In genomic region chr1:167713330-167714081, GRCh38 we compare ENCODE assay signal across 7 cellular contexts. TPM values are rescaled to one million over a fixed set of nuclear protein-coding genes. Genes with fewer than 3 reads are reported as not detected.
DNase-seq lines count a peak whose midpoint lies in the region; ATAC-seq and TF ChIP-seq lines count a peak whose summit lies in the region.

No MANE protein-coding gene starts in this region.

- H3K27me3 Mint-ChIP-seq in chondrocyte (ENCODE audit: low read depth) (no peaks in the 10 kb centered on the region), mesothelial cell of epicardium (ENCODE audit: low read depth) (peaks cover 5% of the 10 kb centered on the region), type B pancreatic cell (peaks cover 28% of the 10 kb centered on the region)

- peak overlapping the region; percentile 79 for H3K27ac Mint-ChIP-seq in chondrocyte (ENCODE audit: unreplicated experiment)
- H3K27ac Mint-ChIP-seq in mesothelial cell of epicardium: peak overlapping the region; percentile 38
- H3K27ac Mint-ChIP-seq in type B pancreatic cell: peak overlapping the region; percentile 92

- peak overlapping the region; percentile 52 for H3K4me3 ChIP-seq in HFF-Myc (replicated peaks; ENCODE audit: low read depth, low read length)

- no peaks in the 10 kb centered on the region for H3K9me3 Mint-ChIP-seq in chondrocyte (ENCODE audit: low read depth)
- no peaks in the 10 kb centered on the region for H3K9me3 Mint-ChIP-seq in mesothelial cell of epicardium
- no peaks in the 10 kb centered on the region for H3K9me3 Mint-ChIP-seq in type B pancreatic cell

- H3K4me3 Mint-ChIP-seq in chondrocyte (ENCODE audit: unreplicated experiment): peak overlapping the region; percentile 85
- peak overlapping the region; percentile 84 for H3K4me3 Mint-ChIP-seq in mesothelial cell of epicardium
- peak overlapping the region; percentile 97 for H3K4me3 Mint-ChIP-seq in type B pancreatic cell

- DNase-seq in HFF-Myc (ENCODE audit: extremely low read depth, low read depth) (no peak), SHP77 treated with DMSO at 0.1 percent for 48 hours (lab: John Stamatoyannopoulos, UW) (peak; percentile 34), chondrocyte (ENCODE audit: low spot score) (no peak), mesothelial cell of epicardium (ENCODE audit: low spot score in 2 of 2, unreplicated experiment in 2 of 2) (peak in 1 of 2 experiments; percentile 49), type B pancreatic cell (ENCODE audit: extremely low spot score, unreplicated experiment) (no peak), OCI-M2 (lab: John Stamatoyannopoulos, UW; ENCODE audit: unreplicated experiment) (no peak)

- TF ChIP-seq CTCF in HFF-Myc (IDR thresholded peaks at IDR 0.05; ENCODE audit: low read depth, low read length, missing control alignments) (no peak), chondrocyte (IDR thresholded peaks at IDR 0.05) (no peak), mesothelial cell of epicardium (IDR thresholded peaks at IDR 0.05; ENCODE audit: unreplicated experiment) (no peak), type B pancreatic cell (conservative IDR thresholded peaks at IDR 0.05) (no peak)

- H3K4me1 Mint-ChIP-seq in chondrocyte (ENCODE audit: low read depth) (peaks cover 16% of the 10 kb centered on the region), mesothelial cell of epicardium (peaks cover 18% of the 10 kb centered on the region), type B pancreatic cell (ENCODE audit: unreplicated experiment) (peaks cover 8% of the 10 kb centered on the region)

- H3K36me3 Mint-ChIP-seq in chondrocyte (ENCODE audit: low read depth) (no peaks in the 10 kb centered on the region), mesothelial cell of epicardium (no peaks in the 10 kb centered on the region), type B pancreatic cell (peaks cover 3% of the 10 kb centered on the region)

- ATAC-seq in HG03571 (IDR thresholded peaks at IDR 0.05; ENCODE audit: unreplicated experiment): no peak

RNA-seq across cellular contexts. Expression of gene MPZL1, which starts 8.3 kb away (rescaled TPM):
- total RNA-seq in chondrocyte: 195 to 215 TPM (median 198 TPM) in 3 replicates
- total RNA-seq in mesothelial cell of epicardium: 134 to 154 TPM (median 138 TPM) in 3 replicates
- total RNA-seq in type B pancreatic cell (ENCODE audit: low replicate concordance): 93.8 and 103 TPM in 2 replicates

Comparison
In these comparisons a context has a peak if more than half of its experiments do, and no peak if none do; other contexts are left out.
1. H3K27ac Mint-ChIP-seq: peak in every context shown above with its lines; median percentile 92 in type B pancreatic cell; 79 in chondrocyte; 38 in mesothelial cell of epicardium.